ENCODE assay signal across 17 cellular contexts in genomic region chr5:127306647-127307046, GRCh38. TPM values are rescaled to one million over a fixed set of nuclear protein-coding genes. Genes with fewer than 3 reads are reported as not detected.
DNase-seq lines count a peak whose midpoint lies in the region; ATAC-seq and TF ChIP-seq lines count a peak whose summit lies in the region.
"Had no signal": no experiment of that assay in that cellular context is flagged by ENCODE, and none has a peak within 500 bp of the region (broad histone marks: within the 10 kb centered on the region; RNA-seq: fewer than 3 reads in every experiment).

No MANE protein-coding gene starts in this region.

- H3K9me3 Mint-ChIP-seq in mesothelial cell of epicardium = peaks cover 4% of the 10 kb centered on the region

- H3K4me1 Mint-ChIP-seq in mesothelial cell of epicardium = peaks cover 4% of the 10 kb centered on the region
- H3K4me1 Mint-ChIP-seq: CD4-positive, alpha-beta memory T cell had no signal

- peaks cover 47% of the 10 kb centered on the region for H3K4me1 ChIP-seq in HUES48 (ENCODE audit: control insufficient read depth, insufficient read depth, low read length)

- H3K9ac ChIP-seq in HUES48 (ENCODE audit: low read depth, low read length) = no peak overlapping the region

- DNase-seq in astrocyte of the spinal cord (ENCODE audit: low read depth, low spot score) (peak; percentile 37), glomerular visceral epithelial cell (ENCODE audit: extremely low spot score) (peak; percentile 12), retinal pigment epithelial cell (ENCODE audit: low read depth) (peak; percentile 36), NCI-H2107 (lab: John Stamatoyannopoulos, UW) (no peak), mesothelial cell of epicardium (ENCODE audit: low spot score in 2 of 2, unreplicated experiment in 2 of 2) (no peak)
- DNase-seq: Calu3; CD4-positive, alpha-beta memory T cell; DMS79; NCI-H1105 treated with DMSO at 0.1 percent for 48 hours; NCI-H187; NK-92 treated with Interleukin-12 subunit alpha and Interleukin-12 subunit beta, amount 100 ng/mL, for 24 hours; OCI-M1; RPMI8226; SIG-M5 had no signal

- H3K4me3 ChIP-seq in HUES48 (ENCODE audit: low read depth, low read length) (no peak overlapping the region), astrocyte of the spinal cord (ENCODE audit: low read depth, low read length) (no peak overlapping the region), retinal pigment epithelial cell (ENCODE audit: low read length) (no peak overlapping the region)

- ATAC-seq in HG03045 (IDR thresholded peaks at IDR 0.05; ENCODE audit: unreplicated experiment) (no peak), GM18519 (IDR thresholded peaks at IDR 0.05; ENCODE audit: low FRiP score, unreplicated experiment) (no peak)

- H3K27ac Mint-ChIP-seq in mesothelial cell of epicardium = no peak overlapping the region
- H3K27ac Mint-ChIP-seq: CD4-positive, alpha-beta memory T cell had no signal

- H3K4me3 Mint-ChIP-seq in mesothelial cell of epicardium = no peak overlapping the region
- H3K4me3 Mint-ChIP-seq: CD4-positive, alpha-beta memory T cell had no signal

- no peaks in the 10 kb centered on the region for H3K27me3 ChIP-seq in HUES48 (ENCODE audit: control insufficient read depth, insufficient read depth, low read length)

- H3K9me3 ChIP-seq in HUES48 (ENCODE audit: control insufficient read depth, insufficient read depth, low read length) = no peaks in the 10 kb centered on the region

- H3K27me3 Mint-ChIP-seq in mesothelial cell of epicardium (ENCODE audit: low read depth) = peaks cover 12% of the 10 kb centered on the region

- in situ Hi-C loops in astrocyte of the spinal cord (cut with HindIII; ENCODE audit: low sequenced_read_pairs) = no loop called here

- TF ChIP-seq CTCF in astrocyte of the spinal cord (IDR thresholded peaks at IDR 0.05; ENCODE audit: low read depth, low read length) (no peak), retinal pigment epithelial cell (conservative IDR thresholded peaks at IDR 0.05; ENCODE audit: low read depth, low read length) (no peak), mesothelial cell of epicardium (IDR thresholded peaks at IDR 0.05; ENCODE audit: unreplicated experiment) (no peak)

- no peaks in the 10 kb centered on the region for H3K36me3 ChIP-seq in HUES48 (ENCODE audit: control insufficient read depth, insufficient read depth, low read length)

- peak overlapping the region; percentile 89 for H3K27ac ChIP-seq in HUES48 (ENCODE audit: low read depth, low read length)

- no peaks in the 10 kb centered on the region for H3K36me3 Mint-ChIP-seq in mesothelial cell of epicardium
- H3K36me3 Mint-ChIP-seq: CD4-positive, alpha-beta memory T cell had no signal

RNA-seq across cellular contexts. Expression of gene MEGF10, which starts 16.1 kb away (rescaled TPM):
- total RNA-seq in mesothelial cell of epicardium = 2.8 to 4.1 TPM (median 3.0 TPM) in 3 replicates
- total RNA-seq: CD4-positive, alpha-beta memory T cell had no signal

Comparison
In these comparisons a context has a peak if more than half of its experiments do, and no peak if none do; other contexts are left out.
1. DNase-seq: peak in astrocyte of the spinal cord (single experiment), glomerular visceral epithelial cell (single experiment) and retinal pigment epithelial cell (single experiment); none in NCI-H2107 (single experiment) and mesothelial cell of epicardium (0 of 2).